Comparison of ENCODE assay signal across 8 cellular contexts in genomic region chr1:36703526-36704208, GRCh38.
A peak's percentile ranks its signal among the peaks of the same experiment; 100 is the strongest.
DNase-seq lines count a peak whose midpoint lies in the region; ATAC-seq, FAIRE-seq and TF ChIP-seq lines count a peak whose summit lies in the region.

No MANE protein-coding gene starts in this region.

- H3K9ac ChIP-seq in MM.1S (ENCODE audit: low read length): no peak overlapping the region

- H2AFZ ChIP-seq in MM.1S (ENCODE audit: low read length): 0 out of 2 replicates have a peak overlapping the region, but pooled peaks have one; percentile 55

- H3K4me3 ChIP-seq in MM.1S (ENCODE audit: low read length): no peak overlapping the region
- H3K4me3 ChIP-seq in transverse colon: no peak overlapping the region

- no peak for TF ChIP-seq EP300 in transverse colon (IDR thresholded peaks at IDR 0.05; ENCODE audit: low read depth)

- H3K9me3 ChIP-seq in MM.1S (replicated peaks; ENCODE audit: insufficient read depth, low read length) (no peaks in the 10 kb centered on the region), transverse colon (no peaks in the 10 kb centered on the region)

- 20 to 21% methylated on average over 8 to 19 of the region's 19 CpGs for WGBS in transverse colon (ENCODE audit: low coverage in 1 of 2), 2 donors

- H3K36me3 ChIP-seq in MM.1S (replicated peaks; ENCODE audit: insufficient read depth, low read length): no peaks in the 10 kb centered on the region
- no peaks in the 10 kb centered on the region for H3K36me3 ChIP-seq in transverse colon

- no peaks in the 10 kb centered on the region for H4K20me1 ChIP-seq in MM.1S (ENCODE audit: insufficient read depth, low read length)

- DNase-seq in GM10266 (ENCODE audit: extremely low spot score): peak; percentile 76
- peak; percentile 66 for DNase-seq in MM.1S
- DNase-seq in RKO (ENCODE audit: low spot score): peak; percentile 70
- DNase-seq in activated effector memory CD4-positive, alpha-beta T cell treated with anti-CD3 and anti-CD28 coated beads, Interleukin-2, amount 50 U/mL, for 16 hours: peak; percentile 78
- DNase-seq in frontal cortex (ENCODE audit: low spot score in 2 of 2): peak; percentile 65 to 80
- peak; percentile 62 for DNase-seq in occipital lobe (lab: John Stamatoyannopoulos, UW)
- DNase-seq in transverse colon: peak; percentile 72

- no peaks in the 10 kb centered on the region for H3K4me1 ChIP-seq in MM.1S (ENCODE audit: low read length)
- no peaks in the 10 kb centered on the region for H3K4me1 ChIP-seq in transverse colon

- in situ Hi-C loops in transverse colon (cut with MboI; ENCODE audit: low pct_ligation_motif_present in 1 of 4, low pct_unique_long_range_greater_than_20kb in 1 of 4, low sequenced_read_pairs in 3 of 4): loop anchor here in 3 of 4 donors (10.0 to 25.0 kb wide), 2 partner anchors 731 to 734 kb away; no protein-coding TSS in a partner anchor

- H3K27ac ChIP-seq in MM.1S (ENCODE audit: low read length) (no peak overlapping the region), transverse colon (no peak overlapping the region)

- TF ChIP-seq POLR2A in transverse colon (IDR thresholded peaks at IDR 0.05): no peak

- no peaks in the 10 kb centered on the region for H3K79me2 ChIP-seq in MM.1S (ENCODE audit: low read length)

- no peaks in the 10 kb centered on the region for H3K9me2 ChIP-seq in MM.1S (replicated peaks; ENCODE audit: insufficient read depth, low read length)

- intact Hi-C loops in transverse colon (cut with DNase I; ENCODE audit: low total_unique reads): loop anchor here (10.0 kb wide), 1 partner anchor 731 kb away; no protein-coding TSS in a partner anchor

- peak overlapping the region; percentile 35; the same call in 1 of the 2 replicates for H3K4me2 ChIP-seq in MM.1S (ENCODE audit: low read depth, low read length)

- FAIRE-seq in frontal cortex (lab: Jason Lieb, UNC): no peak

- ATAC-seq in GM21786 (IDR thresholded peaks at IDR 0.05; ENCODE audit: unreplicated experiment): no peak

- H3K27me3 ChIP-seq in MM.1S (replicated peaks; ENCODE audit: insufficient read depth, low read length): peaks cover 79% of the 10 kb centered on the region
- peaks cover 21% of the 10 kb centered on the region for H3K27me3 ChIP-seq in transverse colon

- TF ChIP-seq CTCF in GM10266 (IDR thresholded peaks at IDR 0.05; ENCODE audit: control insufficient read depth, insufficient read depth, low read depth, missing control alignments) (peak; percentile 95), MM.1S (IDR thresholded peaks at IDR 0.05; ENCODE audit: low read length) (peak; percentile 90), transverse colon (IDR thresholded peaks at IDR 0.05) (peak; percentile 70 to 83 (median 75))

- no peaks in the 10 kb centered on the region for H3F3A ChIP-seq in MM.1S (ENCODE audit: insufficient read depth, low read length)
